Comparison of ENCODE assay signal across 7 cellular contexts in the genomic region with DNA sequence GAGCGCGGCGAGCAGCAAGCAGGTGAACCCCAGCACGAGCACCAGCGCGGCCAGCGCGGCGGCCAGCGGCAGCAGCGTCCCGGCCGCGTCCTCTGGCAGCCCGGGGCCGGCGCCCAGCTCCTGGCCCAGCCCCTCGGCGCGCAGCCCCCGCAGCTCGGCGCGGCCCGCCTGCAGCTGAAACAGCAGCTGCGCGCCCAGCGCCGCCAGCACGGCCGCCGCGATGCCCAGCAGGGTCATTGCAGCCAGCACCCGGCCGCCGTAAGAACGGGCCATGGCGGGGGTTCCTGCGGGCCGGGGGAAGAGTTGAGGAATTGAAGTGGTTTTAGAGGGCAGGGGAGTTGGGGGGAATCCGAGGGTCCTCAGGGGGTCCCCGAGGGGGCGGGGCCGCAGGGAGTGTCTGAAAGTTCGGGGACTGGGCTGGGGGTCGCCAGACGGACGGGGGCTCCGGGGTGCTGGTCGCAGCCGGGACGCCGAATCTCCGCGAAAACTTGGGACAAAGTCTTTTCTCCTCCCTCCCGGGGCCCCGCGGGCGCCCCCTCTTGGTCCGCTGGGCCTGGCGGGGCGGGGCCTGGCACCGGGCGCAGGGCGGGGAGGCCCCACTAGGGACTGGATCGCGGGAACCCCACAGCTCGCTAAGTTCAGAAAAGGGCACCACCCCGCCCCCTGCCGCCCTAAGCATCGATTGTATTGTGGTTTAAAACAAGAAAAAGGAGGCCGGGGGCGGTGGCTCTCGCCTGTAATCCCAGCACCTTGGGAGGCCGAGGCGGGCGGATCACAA. TPM values are rescaled to one million over a fixed set of nuclear protein-coding genes. Genes with fewer than 3 reads are reported as not detected.
DNase-seq lines count a peak whose midpoint lies in the region; ATAC-seq and TF ChIP-seq lines count a peak whose summit lies in the region.

A gene (minus strand): TSS at position 479 of the 778 bp plus-strand sequence. CDS start 206 bp downstream, at position 273.

- H3K27ac ChIP-seq in Peyer's patch (no peak within 1 kb of the TSS), left ventricle myocardium inferior (replicated peaks) (no peak within 1 kb of the TSS)

- TF ChIP-seq POLR2A in Peyer's patch (IDR thresholded peaks at IDR 0.05) = no peak

- ATAC-seq in HG03521 (IDR thresholded peaks at IDR 0.05; ENCODE audit: unreplicated experiment) = no peak

- H3K36me3 ChIP-seq in Peyer's patch (no peaks in the 10 kb centered on the region), left ventricle myocardium inferior (no peaks in the 10 kb centered on the region), skeletal muscle satellite cell (ENCODE audit: insufficient read depth, low read length) (no peaks in the 10 kb centered on the region)

- TF ChIP-seq CTCF in GM13977 (IDR thresholded peaks at IDR 0.05; ENCODE audit: extremely low read depth, insufficient read depth, missing control alignments) (peak; percentile 55), Peyer's patch (IDR thresholded peaks at IDR 0.05) (peak; percentile 17 to 53 (median 24)), left ventricle myocardium inferior (IDR thresholded peaks at IDR 0.05; ENCODE audit: borderline replicate concordance) (peak; percentile 66)

- peaks cover 0 to 4% of the 10 kb centered on the region in 2 donors for H3K27me3 ChIP-seq in Peyer's patch
- H3K27me3 ChIP-seq in left ventricle myocardium inferior (ENCODE audit: low read depth) = peaks cover 46% of the 10 kb centered on the region
- peaks cover 25% of the 10 kb centered on the region for H3K27me3 ChIP-seq in skeletal muscle satellite cell (ENCODE audit: control insufficient read depth, insufficient read depth, low read length)

- H3K4me1 ChIP-seq in Peyer's patch = peaks cover 3 to 8% (median 5%) of the 10 kb centered on the region in 4 donors
- H3K4me1 ChIP-seq in left ventricle myocardium inferior = peaks cover 8% of the 10 kb centered on the region
- no peaks in the 10 kb centered on the region for H3K4me1 ChIP-seq in skeletal muscle satellite cell (ENCODE audit: control insufficient read depth, insufficient read depth, low read length)

- DNase-seq in GM13977 (ENCODE audit: low spot score) (peak; percentile 79), Peyer's patch (peak; percentile 53 to 77 (median 57)), left ventricle myocardium inferior (peak; percentile 47), G401 (ENCODE audit: low spot score) (no peak)
- peak; percentile 57 for DNase-seq in activated naive CD4-positive, alpha-beta T cell treated with Interleukin-2 at 50 U/mL for 16 hours

- H3K4me2 ChIP-seq in skeletal muscle satellite cell (ENCODE audit: low read length) = peak within 1 kb of the TSS; percentile 74

- intact Hi-C loops in left ventricle myocardium inferior (cut with micrococcal nuclease) = no loop called here

- peak within 1 kb of the TSS; percentile 28 to 57 (median 44) for H3K4me3 ChIP-seq in Peyer's patch
- H3K4me3 ChIP-seq in left ventricle myocardium inferior = peak within 1 kb of the TSS; percentile 63
- H3K4me3 ChIP-seq in skeletal muscle satellite cell (ENCODE audit: low read length) = peak within 1 kb of the TSS; percentile 59

- H3K9ac ChIP-seq in skeletal muscle satellite cell (ENCODE audit: low read depth, low read length) = no peak within 1 kb of the TSS

- in situ Hi-C loops in GM13977 (cut with MboI; ENCODE audit: low pct_unique_long_range_greater_than_20kb, low sequenced_read_pairs, unreplicated experiment) (no loop called here), G401 (cut with HindIII; ENCODE audit: low sequenced_read_pairs) (no loop called here)

- H3K9me3 ChIP-seq in Peyer's patch = no peaks in the 10 kb centered on the region
- H3K9me3 ChIP-seq in left ventricle myocardium inferior (replicated peaks) = no peaks in the 10 kb centered on the region
- no peaks in the 10 kb centered on the region for H3K9me3 ChIP-seq in skeletal muscle satellite cell (replicated peaks; ENCODE audit: low read length)

RNA-seq across cellular contexts. Expression of the gene that starts here (rescaled TPM):
- total RNA-seq in Peyer's patch = not detected
- 0.14 TPM for total RNA-seq in left ventricle myocardium inferior
- total RNA-seq in skeletal muscle satellite cell (2012; rRNA removed) = not detected in 2 replicates
- 0.49 and 1.6 TPM in 2 replicates for total RNA-seq in G401 (2014; rRNA removed; shearing (Covaris generic))

Comparison
In these comparisons a context has a peak if more than half of its experiments do, and no peak if none do; other contexts are left out.
1. Peak in DNase-seq and H3K4me3 ChIP-seq in Peyer's patch; RNA of the gene not detected or under 1 TPM.
2. Peak in DNase-seq and H3K4me3 ChIP-seq in left ventricle myocardium inferior; RNA of the gene not detected or under 1 TPM.